ENCODE assay signal across 26 cellular contexts in genomic region chr4:148120216-148120615, GRCh38.
"Had no signal": no experiment of that assay in that cellular context is flagged by ENCODE, and none has a peak within 500 bp of the region (broad histone marks: within the 10 kb centered on the region; RNA-seq: fewer than 3 reads in every experiment).

No MANE protein-coding gene starts in this region.

- H3K27me3 ChIP-seq: dorsolateral prefrontal cortex, neural progenitor cell, right lobe of liver, suprapubic skin, transverse colon, upper lobe of right lung, uterus had no signal

- H3K36me3 ChIP-seq: neural progenitor cell, right lobe of liver, uterus had no signal

- H3K27ac ChIP-seq: dorsolateral prefrontal cortex, lower lobe of right lung, neural progenitor cell, parathyroid adenoma, right lobe of liver, suprapubic skin, transverse colon, upper lobe of right lung, uterus had no signal

- H3K9me3 ChIP-seq: right lobe of liver had no signal

- H3K9ac ChIP-seq: neural progenitor cell, parathyroid adenoma had no signal

- H3K4me3 ChIP-seq: dorsolateral prefrontal cortex, lower lobe of right lung, neural progenitor cell, right lobe of liver, smooth muscle cell, suprapubic skin, transverse colon, upper lobe of right lung, uterus had no signal

- ATAC-seq: left colon; left ventricle myocardium superior; lower lobe of right lung; natural killer cell treated with Interleukin-12 subunit alpha and Interleukin-12 subunit beta and Interleukin-15 and Interleukin-18, amount 100 ng/mL, for 72 hours; right lobe of liver; stimulated activated naive CD8-positive, alpha-beta T cell treated with anti-CD3 and anti-CD28 coated beads, Interleukin-15, amount 100 ng/mL, for 72 hours; upper lobe of right lung had no signal

- H3K4me1 ChIP-seq: lower lobe of right lung, neural progenitor cell, parathyroid adenoma, upper lobe of right lung, uterus had no signal

- H3K4me2 ChIP-seq: neural progenitor cell, smooth muscle cell had no signal

- H2AFZ ChIP-seq: neural progenitor cell, parathyroid adenoma had no signal

- DNase-seq: cortex of kidney; dorsolateral prefrontal cortex; effector CD4-positive, alpha-beta T cell; hypothalamus; immature natural killer cell; islet precursor cell; kidney glomerular epithelial cell; left colon; left ventricle myocardium superior; lower lobe of right lung; naive B cell; right lobe of liver; stimulated activated CD4-positive, alpha-beta T cell treated with anti-CD3 and anti-CD28 coated beads, Interleukin-12 subunit alpha, Interleukin-12 subunit beta, amount 100 ng/mL, for 4 hours; stimulated activated CD4-positive, alpha-beta T cell treated with anti-CD3 and anti-CD28 coated beads, Interleukin-1b, Interleukin-23, amount 100 ng/mL, for 48 hours; stimulated activated CD4-positive, alpha-beta T cell treated with anti-CD3 and anti-CD28 coated beads, Interleukin-4, amount 100 ng/mL, for 1 hour; stimulated activated CD8-positive, alpha-beta memory T cell treated with anti-CD3 and anti-CD28 coated beads, Interleukin-4, amount 100 ng/mL, for 48 hours; stimulated activated naive CD4-positive, alpha-beta T cell; stimulated activated naive CD8-positive, alpha-beta T cell treated with anti-CD3 and anti-CD28 coated beads, Interleukin-15, amount 100 ng/mL, for 72 hours; transverse colon; upper lobe of right lung; uterus had no signal
